ENCODE assay signal across 22 cellular contexts in genomic region chr2:168439536-168439935, GRCh38. TPM values are rescaled to one million over a fixed set of nuclear protein-coding genes. Genes with fewer than 3 reads are reported as not detected.
A peak's percentile ranks its signal among the peaks of the same experiment; 100 is the strongest.
DNase-seq lines count a peak whose midpoint lies in the region; ATAC-seq, FAIRE-seq and TF ChIP-seq lines count a peak whose summit lies in the region.
"Had no signal": no experiment of that assay in that cellular context is flagged by ENCODE, and none has a peak within 500 bp of the region (broad histone marks: within the 10 kb centered on the region; RNA-seq: fewer than 3 reads in every experiment).

No MANE protein-coding gene starts in this region.

- no TSS peak for BruUV-seq in PC-3 (replicated peaks; lab: Mats Ljungman, UMichigan)

- no peaks in the 10 kb centered on the region for H3F3A ChIP-seq in PC-3 (ENCODE audit: low read length, unreplicated experiment)

- no peaks in the 10 kb centered on the region for H3K9me2 ChIP-seq in PC-3 (replicated peaks; ENCODE audit: low read length)

- peak overlapping the region in 2 of 9 donors; percentile 8 to 27 for H3K27ac Mint-ChIP-seq in naive thymus-derived CD4-positive, alpha-beta T cell
- peak overlapping the region in 1 of 2 donors; percentile 59 for H3K27ac Mint-ChIP-seq in T-cell
- no peak overlapping the region for H3K27ac Mint-ChIP-seq in type B pancreatic cell
- H3K27ac Mint-ChIP-seq: activated CD4-positive, alpha-beta T cell treated with anti-CD3 and anti-CD28 coated beads, Interleukin-2, amount 10 ng/mL, durations not matched to agents 7 days and 5 days; nephron progenitor cell; stimulated activated naive CD8-positive, alpha-beta T cell treated with anti-CD3 and anti-CD28 coated beads, Interleukin-15, Interleukin-2, amounts not matched to agents 100 ng/mL and 50 ng/mL, for 24 hours had no signal

- no peak for TF ChIP-seq CTCF in PC-3 (conservative IDR thresholded peaks at IDR 0.05; ENCODE audit: low read depth, low read length)
- no peak for TF ChIP-seq CTCF in testis (IDR thresholded peaks at IDR 0.05)
- TF ChIP-seq CTCF in type B pancreatic cell (conservative IDR thresholded peaks at IDR 0.05), result no peak

- peak overlapping the region in 7 of 10 donors; percentile 0 to 75 (median 41) for H3K4me3 Mint-ChIP-seq in naive thymus-derived CD4-positive, alpha-beta T cell
- peak overlapping the region in 1 of 3 donors; percentile 21 for H3K4me3 Mint-ChIP-seq in T-cell
- no peak overlapping the region for H3K4me3 Mint-ChIP-seq in type B pancreatic cell
- H3K4me3 Mint-ChIP-seq: activated CD4-positive, alpha-beta T cell treated with anti-CD3 and anti-CD28 coated beads, Interleukin-2, amount 10 ng/mL, durations not matched to agents 7 days and 5 days; nephron progenitor cell; stimulated activated naive CD8-positive, alpha-beta T cell treated with anti-CD3 and anti-CD28 coated beads, Interleukin-15, Interleukin-2, amounts not matched to agents 100 ng/mL and 50 ng/mL, for 24 hours had no signal

- 63 to 66% methylated on average over 3 of the region's 3 CpGs for WGBS in testis, 2 donors

- ATAC-seq in PC-3 (no peak), T-cell (replicated peaks in 1 of 4) (no peak)
- ATAC-seq in naive thymus-derived CD4-positive, alpha-beta T cell, result no peak
- ATAC-seq: SK-N-SH treated with all-trans-retinoic acid at 6 μM for 48 hours had no signal

- DNase-seq in NCI-H2029 (lab: John Stamatoyannopoulos, UW) (peak; percentile 5), NCI-H2029 treated with DMSO at 0.1 percent for 48 hours (lab: John Stamatoyannopoulos, UW) (no peak), PC-3 (peak; percentile 20), testis (no peak), T-cell (no peak), type B pancreatic cell (ENCODE audit: extremely low spot score, unreplicated experiment) (no peak)
- DNase-seq in naive thymus-derived CD4-positive, alpha-beta T cell, result peak in 1 of 9 donors; percentile 29
- DNase-seq: activated CD4-positive, alpha-beta T cell treated with anti-CD3 and anti-CD28 coated beads, Interleukin-2, amount 10 ng/mL, durations not matched to agents 7 days and 5 days; activated CD8-positive, alpha-beta memory T cell treated with anti-CD3 and anti-CD28 coated beads, Interleukin-2, amount 50 U/mL, for 48 hours; activated gamma-delta T cell; cerebellar nuclear complex; foreskin melanocyte; mesendoderm; NCI-H1105 treated with DMSO at 0.1 percent for 48 hours; NCI-H226; nephron progenitor cell; trophoblast cell had no signal

- CTCF ChIA-PET in PC-3 (lab: Charles Lee) (no interaction called here), T-cell (lab: Charles Lee) (interaction anchor here in 1 of 2 donors (0.5 kb wide), 1 partner anchor 17 kb away, joined by 5 read pairs; no protein-coding TSS in a partner anchor)
- CTCF ChIA-PET in naive thymus-derived CD4-positive, alpha-beta T cell (lab: Charles Lee), result interaction anchor here (1.1 kb wide), 1 partner anchor 12 kb away, joined by 4 read pairs; no protein-coding TSS in a partner anchor

- H3K79me2 ChIP-seq in PC-3 (ENCODE audit: low read length), result no peaks in the 10 kb centered on the region

- H3K27ac ChIP-seq in PC-3 (ENCODE audit: low read length) (no peak overlapping the region), testis (no peak overlapping the region)
- no peak overlapping the region for H3K27ac ChIP-seq in naive thymus-derived CD4-positive, alpha-beta T cell (ENCODE audit: low read depth, low read length)
- H3K27ac ChIP-seq: RWPE1, skin epidermis had no signal

- H3K27me3 ChIP-seq in PC-3 (ENCODE audit: low read length) (no peaks in the 10 kb centered on the region), testis (no peaks in the 10 kb centered on the region)
- H3K27me3 ChIP-seq in naive thymus-derived CD4-positive, alpha-beta T cell (ENCODE audit: control insufficient read depth in 2 of 2, insufficient read depth in 2 of 2, low read length in 2 of 2), result no peaks in the 10 kb centered on the region

- H3K4me3 ChIP-seq in PC-3 (ENCODE audit: low read length) (no peak overlapping the region), testis (no peak overlapping the region)
- no peak overlapping the region for H3K4me3 ChIP-seq in naive thymus-derived CD4-positive, alpha-beta T cell (ENCODE audit: low read length)
- H3K4me3 ChIP-seq: skin epidermis had no signal

- no peaks in the 10 kb centered on the region for H4K20me1 ChIP-seq in PC-3 (ENCODE audit: low read length)

- TF ChIP-seq POLR2A in testis (IDR thresholded peaks at IDR 0.05), result no peak

- no peak overlapping the region for H2AFZ ChIP-seq in PC-3 (ENCODE audit: low read length)

- H3K36me3 Mint-ChIP-seq in naive thymus-derived CD4-positive, alpha-beta T cell, result peaks cover 0 to 2% (median 0%) of the 10 kb centered on the region in 5 donors
- H3K36me3 Mint-ChIP-seq in T-cell, result no peaks in the 10 kb centered on the region
- H3K36me3 Mint-ChIP-seq in type B pancreatic cell, result no peaks in the 10 kb centered on the region

- intact Hi-C loops in PC-3 (cut with micrococcal nuclease), result loop anchor here (10.0 kb wide), 1 partner anchor 315 kb away; no protein-coding TSS in a partner anchor
- intact Hi-C loops in naive thymus-derived CD4-positive, alpha-beta T cell (cut with micrococcal nuclease), result no loop called here
- intact Hi-C loops in testis (cut with DNase I; ENCODE audit: low total_unique reads), result no loop called here

- H3K4me2 ChIP-seq in PC-3 (ENCODE audit: low read length), result no peak overlapping the region

- POLR2A ChIA-PET in PC-3 (lab: Charles Lee; ENCODE audit: unreplicated experiment), result no interaction called here
- POLR2A ChIA-PET in naive thymus-derived CD4-positive, alpha-beta T cell (lab: Charles Lee), result interaction anchor here (0.7 to 4.8 kb wide), 3 partner anchors 7 to 16 kb away, joined by 3 to 29 read pairs (median 3); no protein-coding TSS in a partner anchor
- POLR2A ChIA-PET in T-cell (lab: Charles Lee), result no interaction called here

- H3K4me1 ChIP-seq in PC-3 (ENCODE audit: insufficient read depth, low read length) (no peaks in the 10 kb centered on the region), testis (peaks cover 7% of the 10 kb centered on the region)
- peaks cover 0 to 44% of the 10 kb centered on the region in 2 donors for H3K4me1 ChIP-seq in naive thymus-derived CD4-positive, alpha-beta T cell (ENCODE audit: control insufficient read depth in 2 of 2, insufficient read depth in 2 of 2, low read length in 2 of 2)

- H3K9me3 ChIP-seq in PC-3 (ENCODE audit: low read length) (no peaks in the 10 kb centered on the region), testis (no peaks in the 10 kb centered on the region)
- H3K9me3 ChIP-seq in naive thymus-derived CD4-positive, alpha-beta T cell (ENCODE audit: control insufficient read depth in 2 of 3, low read length in 3 of 3), result no peaks in the 10 kb centered on the region

- H3K4me1 Mint-ChIP-seq in naive thymus-derived CD4-positive, alpha-beta T cell, result peaks cover 12 to 85% (median 67%) of the 10 kb centered on the region in 7 donors
- H3K4me1 Mint-ChIP-seq in T-cell (peaks cover 43 to 50% (median 44%) of the 10 kb centered on the region in 3 donors), type B pancreatic cell (ENCODE audit: unreplicated experiment) (no peaks in the 10 kb centered on the region)

- no peaks in the 10 kb centered on the region for H3K36me3 ChIP-seq in PC-3 (ENCODE audit: low read depth, low read length)
- no peaks in the 10 kb centered on the region for H3K36me3 ChIP-seq in naive thymus-derived CD4-positive, alpha-beta T cell (ENCODE audit: control insufficient read depth in 2 of 3, insufficient read depth in 3 of 3, low read length in 3 of 3)
- H3K36me3 ChIP-seq in testis (ENCODE audit: low read depth, missing control alignments), result no peaks in the 10 kb centered on the region

- peaks cover 0 to 2% (median 0%) of the 10 kb centered on the region in 11 donors for H3K9me3 Mint-ChIP-seq in naive thymus-derived CD4-positive, alpha-beta T cell
- H3K9me3 Mint-ChIP-seq in T-cell, result no peaks in the 10 kb centered on the region
- no peaks in the 10 kb centered on the region for H3K9me3 Mint-ChIP-seq in type B pancreatic cell

- FAIRE-seq in endometrium (lab: Jason Lieb, UNC), result peak; percentile 45

- H3K27me3 Mint-ChIP-seq in naive thymus-derived CD4-positive, alpha-beta T cell, result peaks cover 0 to 2% (median 0%) of the 10 kb centered on the region in 5 donors
- no peaks in the 10 kb centered on the region for H3K27me3 Mint-ChIP-seq in T-cell
- peaks cover 15% of the 10 kb centered on the region for H3K27me3 Mint-ChIP-seq in type B pancreatic cell
- H3K27me3 Mint-ChIP-seq: activated CD4-positive, alpha-beta T cell treated with anti-CD3 and anti-CD28 coated beads, Interleukin-2, amount 10 ng/mL, durations not matched to agents 7 days and 5 days; stimulated activated naive CD8-positive, alpha-beta T cell treated with anti-CD3 and anti-CD28 coated beads, Interleukin-15, Interleukin-2, amounts not matched to agents 100 ng/mL and 50 ng/mL, for 24 hours had no signal

- no peak overlapping the region for H3K9ac ChIP-seq in PC-3 (ENCODE audit: low read length)

RNA-seq across cellular contexts. Expression of gene CERS6, which starts 16.5 kb away (rescaled TPM):
- total RNA-seq in PC-3 (2014; rRNA removed) (24.2 and 25.9 TPM in 2 replicates), testis (10 to 100 TPM; 59.4 to 71.0 TPM), T-cell (10 to 100 TPM; 11.1 to 20.3 (median 13.6) TPM), type B pancreatic cell (ENCODE audit: low replicate concordance) (36.9 and 43.0 TPM in 2 replicates)
- 10 to 100 TPM; 17.3 to 28.4 (median 20.9) TPM for total RNA-seq in naive thymus-derived CD4-positive, alpha-beta T cell
- 10 to 100 TPM in 1 of 2 donors, 1 to 10 TPM in 1; 9.1 to 15.4 TPM for polyA plus RNA-seq in naive thymus-derived CD4-positive, alpha-beta T cell
- polyA plus RNA-seq in testis (ENCODE audit: insufficient read depth, low read depth, low replicate concordance), result 24.7 TPM

Comparison
In these comparisons a context has a peak if more than half of its experiments do, and no peak if none do; other contexts are left out.
1. DNase-seq: peak in NCI-H2029 (single experiment) and PC-3 (single experiment); none in NCI-H2029 treated with DMSO at 0.1 percent for 48 hours (single experiment), testis (single experiment), T-cell (0 of 34) and type B pancreatic cell (single experiment).